Comparison of ENCODE assay signal across 1 cellular context in genomic region chr16:89921699-89922476, GRCh38.
TF ChIP-seq lines count a peak whose summit lies in the region.

No MANE protein-coding gene starts in this region.

TF ChIP-seq in HepG2, 621 proteins besides CTCF, POLR2A, EP300 and RAD21 (continues in another document):
- TF ChIP-seq ZSCAN31 (CRISPR knock-in tag; IDR thresholded peaks at IDR 0.05; ENCODE audit: low read depth) (peak; percentile 59; the same call in 1 of the 2 replicates), NFKB2 (CRISPR knock-in tag; IDR thresholded peaks at IDR 0.05; ENCODE audit: borderline replicate concordance) (peak; percentile 24; the same call in 1 of the 2 replicates), GATAD2A (CRISPR knock-in tag; IDR thresholded peaks at IDR 0.05) (peak; percentile 72), SIX4 (CRISPR knock-in tag; IDR thresholded peaks at IDR 0.05) (peak; percentile 55), CEBPG (CRISPR knock-in tag; IDR thresholded peaks at IDR 0.05) (0 out of 2 replicates have a peak, but pooled peaks have one; percentile 30), ZNF678 (CRISPR knock-in tag; IDR thresholded peaks at IDR 0.05) (no peak), ZNF121 (CRISPR knock-in tag; IDR thresholded peaks at IDR 0.05) (0 out of 2 replicates have a peak, but pooled peaks have one; percentile 5), RCOR2 (CRISPR knock-in tag; IDR thresholded peaks at IDR 0.05) (no peak), ZNF883 (CRISPR knock-in tag; IDR thresholded peaks at IDR 0.05; ENCODE audit: not compliant biosample characterization) (no peak), ONECUT2 (CRISPR knock-in tag; IDR thresholded peaks at IDR 0.05) (no peak), ZNF414 (CRISPR knock-in tag; IDR thresholded peaks at IDR 0.05) (peak; percentile 79; the same call in 1 of the 2 replicates), NRL (CRISPR knock-in tag; IDR thresholded peaks at IDR 0.05; ENCODE audit: borderline replicate concordance) (peak; percentile 90), ZNF747 (CRISPR knock-in tag; IDR thresholded peaks at IDR 0.05; ENCODE audit: borderline replicate concordance) (no peak; the same call in 1 of the 2 replicates), SP1 (IDR thresholded peaks at IDR 0.05) (no peak), SP1 (CRISPR knock-in tag; IDR thresholded peaks at IDR 0.05) (peak; percentile 77), LBX2 (CRISPR knock-in tag; IDR thresholded peaks at IDR 0.05; ENCODE audit: borderline replicate concordance) (no peak), MED1 (CRISPR knock-in tag; IDR thresholded peaks at IDR 0.05) (peak; percentile 79), SRY (CRISPR knock-in tag; IDR thresholded peaks at IDR 0.05) (peak; percentile 82; the same call in 1 of the 2 replicates), RXRB (CRISPR knock-in tag; IDR thresholded peaks at IDR 0.05; ENCODE audit: borderline replicate concordance) (peak; percentile 79), ZNF546 (CRISPR knock-in tag; conservative IDR thresholded peaks at IDR 0.05) (no peak; the same call in 1 of the 2 replicates), HOXA7 (CRISPR knock-in tag; IDR thresholded peaks at IDR 0.05) (no peak), ELK4 (CRISPR knock-in tag; IDR thresholded peaks at IDR 0.05; ENCODE audit: borderline replicate concordance) (no peak), GATAD1 (CRISPR knock-in tag; IDR thresholded peaks at IDR 0.05) (peak; percentile 49; the same call in 1 of the 2 replicates), FOXA1 (IDR thresholded peaks at IDR 0.05) (no peak), FOXA1 (CRISPR knock-in tag; IDR thresholded peaks at IDR 0.05) (peak; percentile 5; the same call in 1 of the 2 replicates), ZNF337 (CRISPR knock-in tag; IDR thresholded peaks at IDR 0.05; ENCODE audit: borderline replicate concordance, low read depth) (peak; percentile 48; the same call in 1 of the 2 replicates), SKI (IDR thresholded peaks at IDR 0.05; ENCODE audit: partially characterized antibody) (peak; percentile 57), ZKSCAN1 (IDR thresholded peaks at IDR 0.05; ENCODE audit: low read length) (no peak), CEBPZ (IDR thresholded peaks at IDR 0.05; ENCODE audit: low read length) (no peak), ZBTB34 (CRISPR knock-in tag; IDR thresholded peaks at IDR 0.05) (peak; percentile 58; the same call in 1 of the 2 replicates), ZNF709 (CRISPR knock-in tag; IDR thresholded peaks at IDR 0.05) (no peak; the same call in 1 of the 2 replicates), STAT6 (CRISPR knock-in tag; IDR thresholded peaks at IDR 0.05; ENCODE audit: borderline replicate concordance) (no peak)
- TF ChIP-seq, protein P1, sequence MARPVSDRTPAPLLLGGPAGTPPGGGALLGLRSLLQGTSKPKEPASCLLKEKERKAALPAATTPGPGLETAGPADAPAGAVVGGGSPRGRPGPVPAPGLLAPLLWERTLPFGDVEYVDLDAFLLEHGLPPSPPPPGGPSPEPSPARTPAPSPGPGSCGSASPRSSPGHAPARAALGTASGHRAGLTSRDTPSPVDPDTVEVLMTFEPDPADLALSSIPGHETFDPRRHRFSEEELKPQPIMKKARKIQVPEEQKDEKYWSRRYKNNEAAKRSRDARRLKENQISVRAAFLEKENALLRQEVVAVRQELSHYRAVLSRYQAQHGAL (CRISPR knock-in tag; IDR thresholded peaks at IDR 0.05; ENCODE audit: not compliant biosample characterization), result no peak
- TF ChIP-seq, protein P2, sequence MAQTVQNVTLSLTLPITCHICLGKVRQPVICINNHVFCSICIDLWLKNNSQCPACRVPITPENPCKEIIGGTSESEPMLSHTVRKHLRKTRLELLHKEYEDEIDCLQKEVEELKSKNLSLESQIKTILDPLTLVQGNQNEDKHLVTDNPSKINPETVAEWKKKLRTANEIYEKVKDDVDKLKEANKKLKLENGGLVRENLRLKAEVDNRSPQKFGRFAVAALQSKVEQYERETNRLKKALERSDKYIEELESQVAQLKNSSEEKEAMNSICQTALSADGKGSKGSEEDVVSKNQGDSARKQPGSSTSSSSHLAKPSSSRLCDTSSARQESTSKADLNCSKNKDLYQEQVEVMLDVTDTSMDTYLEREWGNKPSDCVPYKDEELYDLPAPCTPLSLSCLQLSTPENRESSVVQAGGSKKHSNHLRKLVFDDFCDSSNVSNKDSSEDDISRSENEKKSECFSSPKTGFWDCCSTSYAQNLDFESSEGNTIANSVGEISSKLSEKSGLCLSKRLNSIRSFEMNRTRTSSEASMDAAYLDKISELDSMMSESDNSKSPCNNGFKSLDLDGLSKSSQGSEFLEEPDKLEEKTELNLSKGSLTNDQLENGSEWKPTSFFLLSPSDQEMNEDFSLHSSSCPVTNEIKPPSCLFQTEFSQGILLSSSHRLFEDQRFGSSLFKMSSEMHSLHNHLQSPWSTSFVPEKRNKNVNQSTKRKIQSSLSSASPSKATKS (CRISPR knock-in tag; IDR thresholded peaks at IDR 0.05), result no peak
- TF ChIP-seq, protein P3, sequence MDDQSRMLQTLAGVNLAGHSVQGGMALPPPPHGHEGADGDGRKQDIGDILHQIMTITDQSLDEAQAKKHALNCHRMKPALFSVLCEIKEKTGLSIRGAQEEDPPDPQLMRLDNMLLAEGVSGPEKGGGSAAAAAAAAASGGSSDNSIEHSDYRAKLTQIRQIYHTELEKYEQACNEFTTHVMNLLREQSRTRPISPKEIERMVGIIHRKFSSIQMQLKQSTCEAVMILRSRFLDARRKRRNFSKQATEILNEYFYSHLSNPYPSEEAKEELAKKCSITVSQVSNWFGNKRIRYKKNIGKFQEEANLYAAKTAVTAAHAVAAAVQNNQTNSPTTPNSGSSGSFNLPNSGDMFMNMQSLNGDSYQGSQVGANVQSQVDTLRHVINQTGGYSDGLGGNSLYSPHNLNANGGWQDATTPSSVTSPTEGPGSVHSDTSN (CRISPR knock-in tag; IDR thresholded peaks at IDR 0.05; ENCODE audit: borderline replicate concordance), result no peak
- TF ChIP-seq, protein P4, sequence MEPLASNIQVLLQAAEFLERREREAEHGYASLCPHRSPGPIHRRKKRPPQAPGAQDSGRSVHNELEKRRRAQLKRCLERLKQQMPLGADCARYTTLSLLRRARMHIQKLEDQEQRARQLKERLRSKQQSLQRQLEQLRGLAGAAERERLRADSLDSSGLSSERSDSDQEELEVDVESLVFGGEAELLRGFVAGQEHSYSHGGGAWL (CRISPR knock-in tag; IDR thresholded peaks at IDR 0.05), result peak; percentile 81
- TF ChIP-seq, protein P5, sequence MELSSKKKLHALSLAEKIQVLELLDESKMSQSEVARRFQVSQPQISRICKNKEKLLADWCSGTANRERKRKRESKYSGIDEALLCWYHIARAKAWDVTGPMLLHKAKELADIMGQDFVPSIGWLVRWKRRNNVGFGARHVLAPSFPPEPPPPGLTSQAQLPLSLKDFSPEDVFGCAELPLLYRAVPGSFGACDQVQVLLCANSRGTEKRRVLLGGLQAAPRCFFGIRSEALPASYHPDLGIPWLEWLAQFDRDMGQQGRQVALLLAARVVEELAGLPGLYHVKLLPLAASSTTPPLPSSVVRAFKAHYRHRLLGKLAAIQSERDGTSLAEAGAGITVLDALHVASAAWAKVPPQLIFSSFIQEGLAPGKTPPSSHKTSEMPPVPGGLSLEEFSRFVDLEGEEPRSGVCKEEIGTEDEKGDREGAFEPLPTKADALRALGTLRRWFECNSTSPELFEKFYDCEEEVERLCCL (CRISPR knock-in tag; IDR thresholded peaks at IDR 0.05; ENCODE audit: borderline replicate concordance), result no peak
- TF ChIP-seq, protein P6, sequence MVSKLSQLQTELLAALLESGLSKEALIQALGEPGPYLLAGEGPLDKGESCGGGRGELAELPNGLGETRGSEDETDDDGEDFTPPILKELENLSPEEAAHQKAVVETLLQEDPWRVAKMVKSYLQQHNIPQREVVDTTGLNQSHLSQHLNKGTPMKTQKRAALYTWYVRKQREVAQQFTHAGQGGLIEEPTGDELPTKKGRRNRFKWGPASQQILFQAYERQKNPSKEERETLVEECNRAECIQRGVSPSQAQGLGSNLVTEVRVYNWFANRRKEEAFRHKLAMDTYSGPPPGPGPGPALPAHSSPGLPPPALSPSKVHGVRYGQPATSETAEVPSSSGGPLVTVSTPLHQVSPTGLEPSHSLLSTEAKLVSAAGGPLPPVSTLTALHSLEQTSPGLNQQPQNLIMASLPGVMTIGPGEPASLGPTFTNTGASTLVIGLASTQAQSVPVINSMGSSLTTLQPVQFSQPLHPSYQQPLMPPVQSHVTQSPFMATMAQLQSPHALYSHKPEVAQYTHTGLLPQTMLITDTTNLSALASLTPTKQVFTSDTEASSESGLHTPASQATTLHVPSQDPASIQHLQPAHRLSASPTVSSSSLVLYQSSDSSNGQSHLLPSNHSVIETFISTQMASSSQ (IDR thresholded peaks at IDR 0.05; ENCODE audit: low read depth), result 0 out of 2 replicates have a peak, but pooled peaks have one; percentile 13
- TF ChIP-seq, protein P6 (CRISPR knock-in tag; IDR thresholded peaks at IDR 0.05; ENCODE audit: borderline replicate concordance), result no peak; the same call in 1 of the 2 replicates
